In genomic region chr1:64986903-64987871, GRCh38 we compare ENCODE assay signal across 9 cellular contexts. TPM values are rescaled to one million over a fixed set of nuclear protein-coding genes. Genes with fewer than 3 reads are reported as not detected.
DNase-seq lines count a peak whose midpoint lies in the region; ATAC-seq lines count a peak whose summit lies in the region.
"Had no signal": no experiment of that assay in that cellular context is flagged by ENCODE, and none has a peak within 500 bp of the region (broad histone marks: within the 10 kb centered on the region; RNA-seq: fewer than 3 reads in every experiment).

No MANE protein-coding gene starts in this region.

- DNase-seq in NOMO-1 treated with DMSO at 0.1 percent for 48 hours (lab: John Stamatoyannopoulos, UW; ENCODE audit: unreplicated experiment) (peak; percentile 67), renal cortical epithelial cell (ENCODE audit: low read depth) (peak; percentile 98), NCI-H187 treated with DMSO at 0.1 percent for 48 hours (lab: John Stamatoyannopoulos, UW) (no peak)
- no peak for DNase-seq in activated CD4-positive, CD25-positive, alpha-beta regulatory T cell (lab: John Stamatoyannopoulos, UW)
- DNase-seq in activated CD4-positive, alpha-beta T cell treated with anti-CD3 and anti-CD28 coated beads, Interleukin-2, amount 50 U/mL, for 4 hours = no peak
- DNase-seq in CD8-positive, alpha-beta memory T cell = no peak

- no peaks in the 10 kb centered on the region for H3K9me3 ChIP-seq in CD8-positive, alpha-beta memory T cell (ENCODE audit: low read length)

- no peaks in the 10 kb centered on the region for H3K27me3 ChIP-seq in CD8-positive, alpha-beta memory T cell (ENCODE audit: insufficient read depth, low read length, poor library complexity, severe bottlenecking)

- H3K36me3 Mint-ChIP-seq in CD8-positive, alpha-beta memory T cell = peaks cover 0 to 2% (median 0%) of the 10 kb centered on the region in 3 donors
- H3K36me3 Mint-ChIP-seq: activated naive CD8-positive, alpha-beta T cell had no signal

- no peak overlapping the region for H3K27ac Mint-ChIP-seq in CD8-positive, alpha-beta memory T cell
- H3K27ac Mint-ChIP-seq: activated naive CD8-positive, alpha-beta T cell had no signal

- no peak overlapping the region for H3K27ac ChIP-seq in CD8-positive, alpha-beta memory T cell (ENCODE audit: low read depth, low read length)

- H3K4me1 ChIP-seq in CD8-positive, alpha-beta memory T cell (ENCODE audit: insufficient read depth, low read length) = no peaks in the 10 kb centered on the region

- H3K4me1 Mint-ChIP-seq in CD8-positive, alpha-beta memory T cell = peaks cover 0 to 6% (median 3%) of the 10 kb centered on the region in 3 donors

- H3K4me3 ChIP-seq in CD8-positive, alpha-beta memory T cell (ENCODE audit: low read length) = no peak overlapping the region

- POLR2A ChIA-PET in CD8-positive, alpha-beta memory T cell (lab: Charles Lee) = no interaction called here

- no peaks in the 10 kb centered on the region for H3K27me3 Mint-ChIP-seq in CD8-positive, alpha-beta memory T cell
- H3K27me3 Mint-ChIP-seq: activated naive CD8-positive, alpha-beta T cell had no signal

- peaks cover 0 to 2% (median 0%) of the 10 kb centered on the region in 5 donors for H3K9me3 Mint-ChIP-seq in CD8-positive, alpha-beta memory T cell

- H3K4me3 Mint-ChIP-seq in CD8-positive, alpha-beta memory T cell = no peak overlapping the region
- H3K4me3 Mint-ChIP-seq: activated naive CD8-positive, alpha-beta T cell had no signal

- H3K36me3 ChIP-seq in CD8-positive, alpha-beta memory T cell (ENCODE audit: insufficient read depth, low read length) = no peaks in the 10 kb centered on the region

- peak; percentile 96 for ATAC-seq in GM18873 (IDR thresholded peaks at IDR 0.05; ENCODE audit: low FRiP score, unreplicated experiment)
- peak; percentile 92 for ATAC-seq in HG02763 (IDR thresholded peaks at IDR 0.05; ENCODE audit: unreplicated experiment)

- CTCF ChIA-PET in CD8-positive, alpha-beta memory T cell (lab: Charles Lee) = no interaction called here

RNA-seq across cellular contexts. Expression of gene JAK1, which starts 20.8 kb away (rescaled TPM):
- total RNA-seq in renal cortical epithelial cell = 305 and 415 TPM in 2 replicates
- total RNA-seq in CD8-positive, alpha-beta memory T cell = 100 to 1,000 TPM; 106 to 108 TPM
- 300 TPM for polyA plus RNA-seq in CD8-positive, alpha-beta memory T cell

Comparison
In these comparisons a context has a peak if more than half of its experiments do, and no peak if none do; other contexts are left out.
1. DNase-seq: peak in NOMO-1 treated with DMSO at 0.1 percent for 48 hours (single experiment) and renal cortical epithelial cell (single experiment); none in NCI-H187 treated with DMSO at 0.1 percent for 48 hours (single experiment), activated CD4-positive, CD25-positive, alpha-beta regulatory T cell (0 of 4), activated CD4-positive, alpha-beta T cell treated with anti-CD3 and anti-CD28 coated beads, Interleukin-2, amount 50 U/mL, for 4 hours (0 of 2) and CD8-positive, alpha-beta memory T cell (0 of 5).